ENCODE assay signal across 10 cellular contexts in genomic region chr4:146059865-146060264, GRCh38.
DNase-seq lines count a peak whose midpoint lies in the region; ATAC-seq and TF ChIP-seq lines count a peak whose summit lies in the region.
"Had no signal": no experiment of that assay in that cellular context is flagged by ENCODE, and none has a peak within 500 bp of the region (broad histone marks: within the 10 kb centered on the region; RNA-seq: fewer than 3 reads in every experiment).

No MANE protein-coding gene starts in this region.

- no peak for TF ChIP-seq EP300 in transverse colon (IDR thresholded peaks at IDR 0.05; ENCODE audit: low read depth)

- in situ Hi-C loops in transverse colon (cut with MboI; ENCODE audit: low pct_ligation_motif_present in 1 of 4, low pct_unique_long_range_greater_than_20kb in 1 of 4, low sequenced_read_pairs in 3 of 4) = no loop called here

- H3K4me3 ChIP-seq in transverse colon (no peak overlapping the region), BE2C (ENCODE audit: low read depth, low read length) (no peak overlapping the region), SJCRH30 (no peak overlapping the region)

- ATAC-seq in GM18907 (IDR thresholded peaks at IDR 0.05; ENCODE audit: unreplicated experiment) = peak; percentile 93
- ATAC-seq in HG02610 (IDR thresholded peaks at IDR 0.05; ENCODE audit: unreplicated experiment) = peak; percentile 79
- ATAC-seq in HG03565 (IDR thresholded peaks at IDR 0.05; ENCODE audit: unreplicated experiment) = peak; percentile 85

- no peak for TF ChIP-seq POLR2A in transverse colon (IDR thresholded peaks at IDR 0.05)

- DNase-seq in transverse colon = peak; percentile 16
- no peak for DNase-seq in BE2C
- DNase-seq in stimulated activated CD4-positive, alpha-beta T cell treated with anti-CD3 and anti-CD28 coated beads, Interleukin-15, amount 100 ng/mL, for 24 hours = no peak
- no peak for DNase-seq in SJCRH30
- DNase-seq: NCI-H146; stimulated activated CD4-positive, alpha-beta T cell treated with anti-CD3 and anti-CD28 coated beads, Interleukin-1b, Interleukin-23, amount 100 ng/mL, for 48 hours; SW 1271 had no signal

- H3K9me3 ChIP-seq in transverse colon = no peaks in the 10 kb centered on the region
- no peaks in the 10 kb centered on the region for H3K9me3 ChIP-seq in BE2C
- no peaks in the 10 kb centered on the region for H3K9me3 ChIP-seq in SJCRH30 (replicated peaks)

- H3K27ac ChIP-seq in transverse colon = no peak overlapping the region
- H3K27ac ChIP-seq in SJCRH30 = no peak overlapping the region

- intact Hi-C loops in transverse colon (cut with DNase I; ENCODE audit: low total_unique reads) = no loop called here

- 50 to 53% methylated on average over 1 to 3 of the region's 3 CpGs for WGBS in transverse colon (ENCODE audit: low coverage in 1 of 2), 2 donors

- H3K4me1 ChIP-seq in transverse colon (no peaks in the 10 kb centered on the region), BE2C (no peaks in the 10 kb centered on the region), SJCRH30 (no peaks in the 10 kb centered on the region)

- H3K36me3 ChIP-seq in transverse colon (no peaks in the 10 kb centered on the region), BE2C (no peaks in the 10 kb centered on the region), SJCRH30 (no peaks in the 10 kb centered on the region)

- TF ChIP-seq CTCF in transverse colon (IDR thresholded peaks at IDR 0.05) (no peak), BE2C (IDR thresholded peaks at IDR 0.05; ENCODE audit: low read depth, low read length) (no peak)

- H3K27me3 ChIP-seq in transverse colon (no peaks in the 10 kb centered on the region), BE2C (peaks cover 6% of the 10 kb centered on the region), SJCRH30 (no peaks in the 10 kb centered on the region)
